In the genomic region with DNA sequence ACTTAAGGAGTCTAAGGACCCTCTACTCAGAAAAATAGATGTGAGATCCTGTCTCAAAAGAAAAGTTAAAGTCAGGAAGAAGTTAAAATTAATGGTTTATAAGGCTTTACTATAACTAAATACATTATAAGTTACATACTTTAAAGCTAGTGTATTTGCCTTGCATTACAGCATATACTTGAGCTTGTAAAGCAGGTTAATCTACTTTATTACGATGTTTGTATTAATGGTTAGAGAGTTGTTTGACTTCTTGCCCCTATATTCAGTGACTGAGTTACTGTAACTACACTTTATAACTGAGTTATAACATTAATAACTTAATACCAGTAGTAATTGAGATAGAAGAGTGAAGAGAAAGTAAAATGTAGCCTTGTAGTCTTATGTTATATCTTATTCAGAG, we compare ENCODE assay signal across 10 cellular contexts.
DNase-seq lines count a peak whose midpoint lies in the region; ATAC-seq and TF ChIP-seq lines count a peak whose summit lies in the region.
"Had no signal": no experiment of that assay in that cellular context is flagged by ENCODE, and none has a peak within 500 bp of the region (broad histone marks: within the 10 kb centered on the region; RNA-seq: fewer than 3 reads in every experiment).

No MANE protein-coding gene starts in this region.

- DNase-seq in stimulated activated naive CD8-positive, alpha-beta T cell treated with anti-CD3 and anti-CD28 coated beads, Interleukin-15, Interleukin-2, amounts not matched to agents 100 U/mL and 50 U/mL, for 24 hours = no peak
- DNase-seq in memory B cell (ENCODE audit: low spot score in 2 of 2) (no peak), OCI-M2 (lab: John Stamatoyannopoulos, UW; ENCODE audit: unreplicated experiment) (no peak), GM19240 (ENCODE audit: insufficient read length, low spot score) (no peak)
- no peak for DNase-seq in activated effector memory CD4-positive, alpha-beta T cell treated with anti-CD3 and anti-CD28 coated beads, Interleukin-2, amount 50 U/mL, for 16 hours
- DNase-seq: nucleus accumbens; stimulated activated CD4-positive, alpha-beta T cell treated with anti-CD3 and anti-CD28 coated beads, Interleukin-4, amount 100 ng/mL, for 24 hours had no signal

- peak overlapping the region; percentile 64 for H3K27ac Mint-ChIP-seq in stimulated activated naive CD8-positive, alpha-beta T cell treated with anti-CD3 and anti-CD28 coated beads, Interleukin-15, Interleukin-2, amounts not matched to agents 100 ng/mL and 50 ng/mL, for 24 hours
- H3K27ac Mint-ChIP-seq in memory B cell = peak overlapping the region; percentile 38

- H3K4me1 Mint-ChIP-seq in stimulated activated naive CD8-positive, alpha-beta T cell treated with anti-CD3 and anti-CD28 coated beads, Interleukin-15, Interleukin-2, amounts not matched to agents 100 ng/mL and 50 ng/mL, for 24 hours (ENCODE audit: low read depth) = peaks cover 64% of the 10 kb centered on the region
- H3K4me1 Mint-ChIP-seq in memory B cell = peaks cover 25% of the 10 kb centered on the region

- peaks cover 29% of the 10 kb centered on the region for H3F3A ChIP-seq in SU-DHL-6 (ENCODE audit: insufficient read depth)

- no peak overlapping the region for H2AFZ ChIP-seq in SU-DHL-6 (ENCODE audit: low read depth, low read length, severe bottlenecking)

- ATAC-seq in stimulated activated naive CD8-positive, alpha-beta T cell treated with anti-CD3 and anti-CD28 coated beads, Interleukin-15, Interleukin-2, amounts not matched to agents 100 U/mL and 50 U/mL, for 24 hours = no peak
- ATAC-seq in memory B cell (ENCODE audit: low read depth) (no peak), GM21786 (IDR thresholded peaks at IDR 0.05; ENCODE audit: unreplicated experiment) (no peak)

- H3K27ac ChIP-seq in SU-DHL-6 (ENCODE audit: low read depth, low read length) = peak overlapping the region; percentile 74

- no peak for TF ChIP-seq CTCF in SU-DHL-6 (IDR thresholded peaks at IDR 0.05; ENCODE audit: insufficient read depth, low read length, poor library complexity, severe bottlenecking)

- H3K27me3 Mint-ChIP-seq in stimulated activated naive CD8-positive, alpha-beta T cell treated with anti-CD3 and anti-CD28 coated beads, Interleukin-15, Interleukin-2, amounts not matched to agents 100 ng/mL and 50 ng/mL, for 24 hours = no peaks in the 10 kb centered on the region
- H3K27me3 Mint-ChIP-seq in memory B cell = no peaks in the 10 kb centered on the region

- no peaks in the 10 kb centered on the region for H3K9me2 ChIP-seq in SU-DHL-6 (replicated peaks; ENCODE audit: insufficient read depth, low read length)

- H4K20me1 ChIP-seq in SU-DHL-6 (ENCODE audit: low read depth, low read length) = peaks cover 35% of the 10 kb centered on the region

- no peaks in the 10 kb centered on the region for H3K9me3 ChIP-seq in SU-DHL-6 (ENCODE audit: insufficient read depth, low read length)

- H3K4me3 Mint-ChIP-seq in stimulated activated naive CD8-positive, alpha-beta T cell treated with anti-CD3 and anti-CD28 coated beads, Interleukin-15, Interleukin-2, amounts not matched to agents 100 ng/mL and 50 ng/mL, for 24 hours = peak overlapping the region; percentile 51
- H3K4me3 Mint-ChIP-seq in memory B cell = peak overlapping the region; percentile 79

- H3K4me2 ChIP-seq in SU-DHL-6 (ENCODE audit: low read depth, low read length, poor library complexity, severe bottlenecking) = peak overlapping the region; percentile 77

- peaks cover 27% of the 10 kb centered on the region for H3K36me3 ChIP-seq in SU-DHL-6 (ENCODE audit: low read length)

- H3K4me3 ChIP-seq in SU-DHL-6 (ENCODE audit: insufficient read depth, low read length, poor library complexity, severe bottlenecking) = no peak overlapping the region

- no peak overlapping the region; the same call in 1 of the 2 replicates for H3K9ac ChIP-seq in SU-DHL-6 (ENCODE audit: low read length)

- no peaks in the 10 kb centered on the region for H3K27me3 ChIP-seq in SU-DHL-6 (ENCODE audit: low read length)

- H3K79me2 ChIP-seq in SU-DHL-6 (ENCODE audit: insufficient read depth, low read length) = peaks cover 98% of the 10 kb centered on the region

- peaks cover 28% of the 10 kb centered on the region for H3K36me3 Mint-ChIP-seq in stimulated activated naive CD8-positive, alpha-beta T cell treated with anti-CD3 and anti-CD28 coated beads, Interleukin-15, Interleukin-2, amounts not matched to agents 100 ng/mL and 50 ng/mL, for 24 hours (ENCODE audit: low read depth)
- peaks cover 10% of the 10 kb centered on the region for H3K36me3 Mint-ChIP-seq in memory B cell

- H3K9me3 Mint-ChIP-seq in stimulated activated naive CD8-positive, alpha-beta T cell treated with anti-CD3 and anti-CD28 coated beads, Interleukin-15, Interleukin-2, amounts not matched to agents 100 ng/mL and 50 ng/mL, for 24 hours = no peaks in the 10 kb centered on the region
- H3K9me3 Mint-ChIP-seq in memory B cell = no peaks in the 10 kb centered on the region
